8 cellular contexts compared by ENCODE assay signal in the genomic region with DNA sequence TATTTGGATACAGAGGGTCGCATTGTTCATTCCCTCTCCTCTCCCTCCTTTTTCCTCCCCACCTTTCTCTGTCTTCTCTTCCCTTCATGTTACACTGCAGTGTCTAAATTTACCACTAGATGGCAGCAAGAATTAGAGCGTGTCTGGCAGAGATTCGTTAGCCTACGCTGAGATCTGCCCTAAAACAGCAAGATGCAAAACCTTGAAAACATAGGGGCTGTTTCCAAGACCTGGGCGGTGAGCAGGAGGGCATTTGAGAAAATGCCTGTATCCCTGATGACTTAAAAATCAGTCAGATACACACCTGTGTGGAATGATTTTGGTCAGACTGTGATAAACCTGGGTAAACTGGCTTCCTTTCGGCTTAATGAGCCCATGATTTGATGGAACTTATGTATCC.
DNase-seq lines count a peak whose midpoint lies in the region; ATAC-seq and TF ChIP-seq lines count a peak whose summit lies in the region.

No MANE protein-coding gene starts in this region.

- H3K4me1 Mint-ChIP-seq in naive thymus-derived CD4-positive, alpha-beta T cell: no peaks in the 10 kb centered on the region

- peaks cover 0 to 2% (median 0%) of the 10 kb centered on the region in 11 donors for H3K9me3 Mint-ChIP-seq in naive thymus-derived CD4-positive, alpha-beta T cell

- peak overlapping the region in 6 of 11 experiments; percentile 7 to 55 (median 26); a peak in 8 of 22 replicates for H3K4me2 ChIP-seq in BLaER1 treated with 17β-estradiol and CSF1 and Interleukin-3, amounts not matched to agents 10 nM and 100 nM

- H3K27ac ChIP-seq in BLaER1 treated with 17β-estradiol and CSF1 and Interleukin-3, amounts not matched to agents 10 nM and 100 nM: no peak overlapping the region
- no peak overlapping the region for H3K27ac ChIP-seq in esophagus muscularis mucosa (replicated peaks in 1 of 4)
- no peak overlapping the region for H3K27ac ChIP-seq in naive thymus-derived CD4-positive, alpha-beta T cell (ENCODE audit: low read depth, low read length)

- TF ChIP-seq CTCF in esophagus muscularis mucosa (IDR thresholded peaks at IDR 0.05): peak; percentile 80 to 89 (median 83)

- no peaks in the 10 kb centered on the region for H4K20me1 ChIP-seq in BLaER1 treated with 17β-estradiol and CSF1 and Interleukin-3, amounts not matched to agents 10 nM and 100 nM

- 17% methylated on average over 6 of the region's 6 CpGs for WGBS in esophagus muscularis mucosa

- no peaks in the 10 kb centered on the region for H3K36me3 Mint-ChIP-seq in naive thymus-derived CD4-positive, alpha-beta T cell

- H3K4me1 ChIP-seq in BLaER1 treated with 17β-estradiol and CSF1 and Interleukin-3, amounts not matched to agents 10 nM and 100 nM: peaks cover 0 to 14% (median 9%) of the 10 kb centered on the region in 10 experiments; a peak in 10 of 20 replicates
- H3K4me1 ChIP-seq in esophagus muscularis mucosa: no peaks in the 10 kb centered on the region
- no peaks in the 10 kb centered on the region for H3K4me1 ChIP-seq in naive thymus-derived CD4-positive, alpha-beta T cell (ENCODE audit: control insufficient read depth in 2 of 2, insufficient read depth in 2 of 2, low read length in 2 of 2)

- no peaks in the 10 kb centered on the region for H3K9me3 ChIP-seq in BLaER1 treated with 17β-estradiol and CSF1 and Interleukin-3, amounts not matched to agents 10 nM and 100 nM (replicated peaks in 1 of 11)
- H3K9me3 ChIP-seq in esophagus muscularis mucosa: no peaks in the 10 kb centered on the region
- H3K9me3 ChIP-seq in naive thymus-derived CD4-positive, alpha-beta T cell (ENCODE audit: control insufficient read depth in 2 of 3, low read length in 3 of 3): no peaks in the 10 kb centered on the region

- H3K4me3 ChIP-seq in BLaER1 treated with 17β-estradiol and CSF1 and Interleukin-3, amounts not matched to agents 10 nM and 100 nM: no peak overlapping the region
- no peak overlapping the region for H3K4me3 ChIP-seq in esophagus muscularis mucosa
- no peak overlapping the region for H3K4me3 ChIP-seq in naive thymus-derived CD4-positive, alpha-beta T cell (ENCODE audit: low read length)

- H3K36me3 ChIP-seq in BLaER1 treated with 17β-estradiol and CSF1 and Interleukin-3, amounts not matched to agents 10 nM and 100 nM: no peaks in the 10 kb centered on the region
- no peaks in the 10 kb centered on the region for H3K36me3 ChIP-seq in esophagus muscularis mucosa
- H3K36me3 ChIP-seq in naive thymus-derived CD4-positive, alpha-beta T cell (ENCODE audit: control insufficient read depth in 2 of 3, insufficient read depth in 3 of 3, low read length in 3 of 3): no peaks in the 10 kb centered on the region

- POLR2A ChIA-PET in naive thymus-derived CD4-positive, alpha-beta T cell (lab: Charles Lee): interaction anchor here (0.8 kb wide), 1 partner anchor 143 kb away, joined by 3 read pairs; no protein-coding TSS in a partner anchor

- no peaks in the 10 kb centered on the region for H3K27me3 Mint-ChIP-seq in naive thymus-derived CD4-positive, alpha-beta T cell

- H3K27me3 ChIP-seq in BLaER1 treated with 17β-estradiol and CSF1 and Interleukin-3, amounts not matched to agents 10 nM and 100 nM: no peaks in the 10 kb centered on the region
- H3K27me3 ChIP-seq in esophagus muscularis mucosa: no peaks in the 10 kb centered on the region
- no peaks in the 10 kb centered on the region for H3K27me3 ChIP-seq in naive thymus-derived CD4-positive, alpha-beta T cell (ENCODE audit: control insufficient read depth in 2 of 2, insufficient read depth in 2 of 2, low read length in 2 of 2)

- TF ChIP-seq POLR2A in esophagus muscularis mucosa (IDR thresholded peaks at IDR 0.05; ENCODE audit: low read depth): no peak

- H3K9ac ChIP-seq in BLaER1 treated with 17β-estradiol and CSF1 and Interleukin-3, amounts not matched to agents 10 nM and 100 nM: no peak overlapping the region

- ATAC-seq in GM18868 (IDR thresholded peaks at IDR 0.05; ENCODE audit: unreplicated experiment): peak; percentile 49
- ATAC-seq in HG03175 (IDR thresholded peaks at IDR 0.05; ENCODE audit: unreplicated experiment): peak; percentile 76
- ATAC-seq in naive thymus-derived CD4-positive, alpha-beta T cell: peak; percentile 82

- no peak for TF ChIP-seq EP300 in esophagus muscularis mucosa (IDR thresholded peaks at IDR 0.05)

- no peak overlapping the region for H3K4me3 Mint-ChIP-seq in naive thymus-derived CD4-positive, alpha-beta T cell

- intact Hi-C loops in esophagus muscularis mucosa (cut with DNase I): loop anchor here (5.0 kb wide), 1 partner anchor 428 kb away; no protein-coding TSS in a partner anchor
- intact Hi-C loops in naive thymus-derived CD4-positive, alpha-beta T cell (cut with micrococcal nuclease): loop anchor here (1.0 to 2.0 kb wide), 6 partner anchors 101 to 653 kb away; no protein-coding TSS in a partner anchor

- CTCF ChIA-PET in naive thymus-derived CD4-positive, alpha-beta T cell (lab: Charles Lee): interaction anchor here (0.7 to 8.2 kb wide), 9 partner anchors 10 to 427 kb away, joined by 3 to 73 read pairs (median 5); no protein-coding TSS in a partner anchor

- H3K27ac Mint-ChIP-seq in naive thymus-derived CD4-positive, alpha-beta T cell: no peak overlapping the region

- peak; percentile 69 for DNase-seq in NCI-H460 (ENCODE audit: extremely low read depth, low read depth)
- DNase-seq in activated CD4-positive, alpha-beta T cell treated with anti-CD3 and anti-CD28 coated beads, Interleukin-2, amount 50 U/mL, for 48 hours: peak; percentile 6 to 25
- DNase-seq in esophagus muscularis mucosa (ENCODE audit: extremely low spot score): no peak
- DNase-seq in naive thymus-derived CD4-positive, alpha-beta T cell: peak in 8 of 9 donors; percentile 6 to 76 (median 66)
- DNase-seq in ureter (ENCODE audit: low spot score): peak; percentile 58
